In the genomic region with DNA sequence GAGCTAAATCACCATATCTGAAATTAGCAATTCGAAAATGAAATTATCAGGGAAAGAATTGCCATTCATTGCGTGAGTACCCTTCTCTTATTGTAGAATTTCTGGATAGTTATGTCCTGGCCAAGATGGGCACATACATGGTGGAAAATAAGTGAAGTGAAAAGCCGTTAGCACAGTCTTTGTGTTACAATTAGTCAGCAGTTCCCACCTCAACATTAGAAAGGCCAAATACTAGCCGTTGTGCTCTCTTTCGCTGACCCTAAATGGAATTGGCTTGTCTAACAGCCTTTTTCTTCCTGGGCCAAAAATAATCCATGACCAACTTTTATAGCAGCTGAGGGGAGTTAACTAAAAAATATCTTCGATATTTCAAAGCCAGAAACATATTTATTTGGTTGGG, we compare ENCODE assay signal across 29 cellular contexts.
"Had no signal": no experiment of that assay in that cellular context is flagged by ENCODE, and none has a peak within 500 bp of the region (broad histone marks: within the 10 kb centered on the region; RNA-seq: fewer than 3 reads in every experiment).

No MANE protein-coding gene starts in this region.

- H3K4me1 ChIP-seq: ascending aorta, body of pancreas, Peyer's patch, SJCRH30 had no signal

- H3K9me2 ChIP-seq: SK-N-SH had no signal

- H3K27me3 Mint-ChIP-seq: activated naive CD8-positive, alpha-beta T cell treated with anti-CD3 and anti-CD28 coated beads, Interleukin-2, amount 10 ng/mL, durations not matched to agents 7 days and 5 days had no signal

- H3K27ac Mint-ChIP-seq: activated CD8-positive, alpha-beta T cell treated with anti-CD3 and anti-CD28 coated beads, Interleukin-2, amount 10 ng/mL, durations not matched to agents 7 days and 5 days; activated naive CD8-positive, alpha-beta T cell treated with anti-CD3 and anti-CD28 coated beads, Interleukin-2, amount 10 ng/mL, durations not matched to agents 7 days and 5 days had no signal

- H3K9me3 Mint-ChIP-seq: activated naive CD8-positive, alpha-beta T cell treated with anti-CD3 and anti-CD28 coated beads, Interleukin-2, amount 10 ng/mL, durations not matched to agents 7 days and 5 days had no signal

- H3K4me1 Mint-ChIP-seq: activated naive CD8-positive, alpha-beta T cell treated with anti-CD3 and anti-CD28 coated beads, Interleukin-2, amount 10 ng/mL, durations not matched to agents 7 days and 5 days had no signal

- H3K27me3 ChIP-seq: ascending aorta, body of pancreas, MG63, Peyer's patch, SJCRH30 had no signal

- H3K9ac ChIP-seq: SK-N-SH had no signal

- H3K36me3 ChIP-seq: ascending aorta, MG63, Peyer's patch, SJCRH30, WERI-Rb-1 had no signal

- H3K36me3 Mint-ChIP-seq: activated naive CD8-positive, alpha-beta T cell treated with anti-CD3 and anti-CD28 coated beads, Interleukin-2, amount 10 ng/mL, durations not matched to agents 7 days and 5 days had no signal

- H3K27ac ChIP-seq: ascending aorta, body of pancreas, Peyer's patch, RWPE1, SJCRH30, WERI-Rb-1 had no signal

- H3K9me3 ChIP-seq: ascending aorta, body of pancreas, MG63, Peyer's patch, SJCRH30, SK-N-SH had no signal

- DNase-seq: activated CD4-positive, alpha-beta T cell treated with anti-CD3 and anti-CD28 coated beads for 4 hours; activated CD4-positive, alpha-beta T cell treated with anti-CD3 and anti-CD28 coated beads, Interleukin-2, amount 50 U/mL, for 4 hours; activated CD8-positive, alpha-beta memory T cell treated with anti-CD3 and anti-CD28 coated beads, Interleukin-2, amount 50 U/mL, for 48 hours; activated CD8-positive, alpha-beta T cell treated with anti-CD3 and anti-CD28 coated beads, Interleukin-2, amount 10 ng/mL, durations not matched to agents 7 days and 5 days; activated naive CD4-positive, alpha-beta T cell treated with anti-CD3 and anti-CD28 coated beads, Interleukin-2, amount 50 U/mL, for 16 hours; activated naive CD8-positive, alpha-beta T cell treated with anti-CD3 and anti-CD28 coated beads, Interleukin-2, amount 10 ng/mL, durations not matched to agents 7 days and 5 days; activated T-cell treated with anti-CD3 and anti-CD28 coated beads, Interleukin-2, amount 50 U/mL, for 1 hour; body of pancreas; central memory CD4-positive, alpha-beta T cell; MG63; MV-4-11; NCI-H1092 treated with DMSO at 0.1 percent for 48 hours; NCI-H1417 treated with DMSO at 0.1 percent for 48 hours; NCI-H1694 treated with DMSO at 0.1 percent for 48 hours; NCI-H2029 treated with DMSO at 0.1 percent for 48 hours; NCI-H345; NCI-H510A; NCI-H69; NK-92 treated with Interleukin-12 subunit alpha and Interleukin-12 subunit beta, amount 100 ng/mL, for 24 hours; OCI-M1; Peyer's patch; Right ventricle myocardium superior; SJCRH30; SK-N-SH; T-helper 1 cell; WERI-Rb-1 had no signal

- ATAC-seq: activated CD4-positive, CD25-positive, alpha-beta regulatory T cell treated with anti-CD3 and anti-CD28 coated beads, Interleukin-2, amount 50 U/mL, for 24 hours; activated CD8-positive, alpha-beta T cell treated with anti-CD3 and anti-CD28 coated beads, Interleukin-2, amount 10 ng/mL, durations not matched to agents 7 days and 5 days; body of pancreas had no signal

- H3K4me3 Mint-ChIP-seq: activated CD8-positive, alpha-beta T cell treated with anti-CD3 and anti-CD28 coated beads, Interleukin-2, amount 10 ng/mL, durations not matched to agents 7 days and 5 days; activated naive CD8-positive, alpha-beta T cell treated with anti-CD3 and anti-CD28 coated beads, Interleukin-2, amount 10 ng/mL, durations not matched to agents 7 days and 5 days had no signal

- H3K4me2 ChIP-seq: SK-N-SH had no signal

- H3K4me3 ChIP-seq: ascending aorta, body of pancreas, MG63, Peyer's patch, SJCRH30 had no signal
